Comparison of ENCODE assay signal across 1 cellular context in the genomic region with DNA sequence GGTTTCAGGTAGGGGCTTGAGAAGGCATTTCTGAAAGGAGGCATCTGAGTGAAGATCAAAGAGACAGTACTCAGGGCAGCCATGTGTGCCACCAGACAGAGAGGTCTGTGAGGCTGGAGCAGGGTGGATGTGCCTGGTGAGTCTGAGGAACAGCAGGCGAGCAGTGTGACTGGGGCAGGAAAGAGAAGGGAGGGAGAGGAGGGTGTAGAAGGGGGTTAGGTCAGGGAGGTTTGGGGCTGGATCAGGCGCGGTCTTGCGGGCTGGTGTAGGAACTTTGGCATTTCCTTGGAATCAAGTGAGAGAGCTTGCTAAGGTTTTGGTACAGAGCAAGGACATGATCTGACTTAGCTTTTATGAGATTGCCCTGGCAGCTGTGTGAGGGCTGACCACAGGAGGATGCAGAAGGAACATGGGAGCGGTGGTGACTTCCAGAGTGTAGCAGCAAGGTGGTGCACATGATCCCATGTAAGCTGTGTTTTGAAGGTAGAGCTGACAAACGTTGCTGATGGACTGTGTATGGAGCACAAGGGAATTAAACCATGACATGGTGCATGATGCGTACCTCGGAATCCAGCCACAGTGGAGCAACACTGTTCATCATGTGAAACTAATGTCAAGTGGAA.
TF ChIP-seq lines count a peak whose summit lies in the region.

No MANE protein-coding gene starts in this region.

TF ChIP-seq in HepG2, 621 proteins besides CTCF, POLR2A, EP300 and RAD21 (continued from another document):
- TF ChIP-seq, protein P1, sequence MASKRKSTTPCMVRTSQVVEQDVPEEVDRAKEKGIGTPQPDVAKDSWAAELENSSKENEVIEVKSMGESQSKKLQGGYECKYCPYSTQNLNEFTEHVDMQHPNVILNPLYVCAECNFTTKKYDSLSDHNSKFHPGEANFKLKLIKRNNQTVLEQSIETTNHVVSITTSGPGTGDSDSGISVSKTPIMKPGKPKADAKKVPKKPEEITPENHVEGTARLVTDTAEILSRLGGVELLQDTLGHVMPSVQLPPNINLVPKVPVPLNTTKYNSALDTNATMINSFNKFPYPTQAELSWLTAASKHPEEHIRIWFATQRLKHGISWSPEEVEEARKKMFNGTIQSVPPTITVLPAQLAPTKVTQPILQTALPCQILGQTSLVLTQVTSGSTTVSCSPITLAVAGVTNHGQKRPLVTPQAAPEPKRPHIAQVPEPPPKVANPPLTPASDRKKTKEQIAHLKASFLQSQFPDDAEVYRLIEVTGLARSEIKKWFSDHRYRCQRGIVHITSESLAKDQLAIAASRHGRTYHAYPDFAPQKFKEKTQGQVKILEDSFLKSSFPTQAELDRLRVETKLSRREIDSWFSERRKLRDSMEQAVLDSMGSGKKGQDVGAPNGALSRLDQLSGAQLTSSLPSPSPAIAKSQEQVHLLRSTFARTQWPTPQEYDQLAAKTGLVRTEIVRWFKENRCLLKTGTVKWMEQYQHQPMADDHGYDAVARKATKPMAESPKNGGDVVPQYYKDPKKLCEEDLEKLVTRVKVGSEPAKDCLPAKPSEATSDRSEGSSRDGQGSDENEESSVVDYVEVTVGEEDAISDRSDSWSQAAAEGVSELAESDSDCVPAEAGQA (IDR thresholded peaks at IDR 0.05; ENCODE audit: low read depth): no peak
- TF ChIP-seq, protein P1 (CRISPR knock-in tag; IDR thresholded peaks at IDR 0.05; ENCODE audit: borderline replicate concordance): no peak
- TF ChIP-seq, protein P2, sequence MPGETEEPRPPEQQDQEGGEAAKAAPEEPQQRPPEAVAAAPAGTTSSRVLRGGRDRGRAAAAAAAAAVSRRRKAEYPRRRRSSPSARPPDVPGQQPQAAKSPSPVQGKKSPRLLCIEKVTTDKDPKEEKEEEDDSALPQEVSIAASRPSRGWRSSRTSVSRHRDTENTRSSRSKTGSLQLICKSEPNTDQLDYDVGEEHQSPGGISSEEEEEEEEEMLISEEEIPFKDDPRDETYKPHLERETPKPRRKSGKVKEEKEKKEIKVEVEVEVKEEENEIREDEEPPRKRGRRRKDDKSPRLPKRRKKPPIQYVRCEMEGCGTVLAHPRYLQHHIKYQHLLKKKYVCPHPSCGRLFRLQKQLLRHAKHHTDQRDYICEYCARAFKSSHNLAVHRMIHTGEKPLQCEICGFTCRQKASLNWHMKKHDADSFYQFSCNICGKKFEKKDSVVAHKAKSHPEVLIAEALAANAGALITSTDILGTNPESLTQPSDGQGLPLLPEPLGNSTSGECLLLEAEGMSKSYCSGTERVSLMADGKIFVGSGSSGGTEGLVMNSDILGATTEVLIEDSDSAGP (CRISPR knock-in tag; IDR thresholded peaks at IDR 0.05; ENCODE audit: borderline replicate concordance): no peak
- TF ChIP-seq, protein P3, sequence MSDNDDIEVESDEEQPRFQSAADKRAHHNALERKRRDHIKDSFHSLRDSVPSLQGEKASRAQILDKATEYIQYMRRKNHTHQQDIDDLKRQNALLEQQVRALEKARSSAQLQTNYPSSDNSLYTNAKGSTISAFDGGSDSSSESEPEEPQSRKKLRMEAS (IDR thresholded peaks at IDR 0.05): no peak
- no peak for TF ChIP-seq ZFP82 (CRISPR knock-in tag; IDR thresholded peaks at IDR 0.05; ENCODE audit: borderline replicate concordance)
- TF ChIP-seq, protein P4, sequence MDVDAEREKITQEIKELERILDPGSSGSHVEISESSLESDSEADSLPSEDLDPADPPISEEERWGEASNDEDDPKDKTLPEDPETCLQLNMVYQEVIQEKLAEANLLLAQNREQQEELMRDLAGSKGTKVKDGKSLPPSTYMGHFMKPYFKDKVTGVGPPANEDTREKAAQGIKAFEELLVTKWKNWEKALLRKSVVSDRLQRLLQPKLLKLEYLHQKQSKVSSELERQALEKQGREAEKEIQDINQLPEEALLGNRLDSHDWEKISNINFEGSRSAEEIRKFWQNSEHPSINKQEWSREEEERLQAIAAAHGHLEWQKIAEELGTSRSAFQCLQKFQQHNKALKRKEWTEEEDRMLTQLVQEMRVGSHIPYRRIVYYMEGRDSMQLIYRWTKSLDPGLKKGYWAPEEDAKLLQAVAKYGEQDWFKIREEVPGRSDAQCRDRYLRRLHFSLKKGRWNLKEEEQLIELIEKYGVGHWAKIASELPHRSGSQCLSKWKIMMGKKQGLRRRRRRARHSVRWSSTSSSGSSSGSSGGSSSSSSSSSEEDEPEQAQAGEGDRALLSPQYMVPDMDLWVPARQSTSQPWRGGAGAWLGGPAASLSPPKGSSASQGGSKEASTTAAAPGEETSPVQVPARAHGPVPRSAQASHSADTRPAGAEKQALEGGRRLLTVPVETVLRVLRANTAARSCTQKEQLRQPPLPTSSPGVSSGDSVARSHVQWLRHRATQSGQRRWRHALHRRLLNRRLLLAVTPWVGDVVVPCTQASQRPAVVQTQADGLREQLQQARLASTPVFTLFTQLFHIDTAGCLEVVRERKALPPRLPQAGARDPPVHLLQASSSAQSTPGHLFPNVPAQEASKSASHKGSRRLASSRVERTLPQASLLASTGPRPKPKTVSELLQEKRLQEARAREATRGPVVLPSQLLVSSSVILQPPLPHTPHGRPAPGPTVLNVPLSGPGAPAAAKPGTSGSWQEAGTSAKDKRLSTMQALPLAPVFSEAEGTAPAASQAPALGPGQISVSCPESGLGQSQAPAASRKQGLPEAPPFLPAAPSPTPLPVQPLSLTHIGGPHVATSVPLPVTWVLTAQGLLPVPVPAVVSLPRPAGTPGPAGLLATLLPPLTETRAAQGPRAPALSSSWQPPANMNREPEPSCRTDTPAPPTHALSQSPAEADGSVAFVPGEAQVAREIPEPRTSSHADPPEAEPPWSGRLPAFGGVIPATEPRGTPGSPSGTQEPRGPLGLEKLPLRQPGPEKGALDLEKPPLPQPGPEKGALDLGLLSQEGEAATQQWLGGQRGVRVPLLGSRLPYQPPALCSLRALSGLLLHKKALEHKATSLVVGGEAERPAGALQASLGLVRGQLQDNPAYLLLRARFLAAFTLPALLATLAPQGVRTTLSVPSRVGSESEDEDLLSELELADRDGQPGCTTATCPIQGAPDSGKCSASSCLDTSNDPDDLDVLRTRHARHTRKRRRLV (CRISPR knock-in tag; IDR thresholded peaks at IDR 0.05): no peak
